Comparison of ENCODE assay signal across 8 cellular contexts in genomic region chr19:29587518-29587986, GRCh38. TPM values are rescaled to one million over a fixed set of nuclear protein-coding genes. Genes with fewer than 3 reads are reported as not detected.
DNase-seq lines count a peak whose midpoint lies in the region; ATAC-seq and TF ChIP-seq lines count a peak whose summit lies in the region.

No MANE protein-coding gene starts in this region.

- H3K4me2 ChIP-seq in SK-N-SH, result no peak overlapping the region

- peak; percentile 50 for DNase-seq in activated CD8-positive, alpha-beta memory T cell treated with anti-CD3 and anti-CD28 coated beads, Interleukin-2, amount 50 U/mL, for 4 hours
- DNase-seq in stimulated activated CD4-positive, alpha-beta T cell treated with anti-CD3 and anti-CD28 coated beads, Interleukin-12 subunit alpha, Interleukin-12 subunit beta, amount 100 ng/mL, for 24 hours (ENCODE audit: low read depth in 2 of 2), result peak; percentile 27 to 43
- DNase-seq in NCI-H2171 treated with DMSO at 0.1 percent for 48 hours (lab: John Stamatoyannopoulos, UW), result no peak
- no peak for DNase-seq in 8988T
- DNase-seq in SK-N-SH, result no peak
- no peak for DNase-seq in iPS-NIHi11 (ENCODE audit: low spot score)

- no peaks in the 10 kb centered on the region for H3K79me2 ChIP-seq in SK-N-SH (ENCODE audit: insufficient read depth)

- ATAC-seq in GM18867 (IDR thresholded peaks at IDR 0.05; ENCODE audit: unreplicated experiment) (peak; percentile 85), HG03196 (IDR thresholded peaks at IDR 0.05; ENCODE audit: unreplicated experiment) (peak; percentile 84)

- H3K4me1 ChIP-seq in SK-N-SH (ENCODE audit: control insufficient read depth in 1 of 2, insufficient read depth in 2 of 2, low read depth in 1 of 2, low read length in 1 of 2), result no peaks in the 10 kb centered on the region

- no peak overlapping the region for H2AFZ ChIP-seq in SK-N-SH (ENCODE audit: low read depth)

- no peak overlapping the region for H3K9ac ChIP-seq in SK-N-SH

- H3F3A ChIP-seq in SK-N-SH (replicated peaks; ENCODE audit: insufficient read depth), result no peaks in the 10 kb centered on the region

- no peak for TF ChIP-seq EP300 in SK-N-SH (IDR thresholded peaks at IDR 0.05; ENCODE audit: borderline replicate concordance in 1 of 2, low read depth in 1 of 2, low read length in 1 of 2)

- POLR2A ChIA-PET in SK-N-SH (lab: Yijun Ruan, JAX), result no interaction called here

- TF ChIP-seq CTCF in SK-N-SH (IDR thresholded peaks at IDR 0.05), result no peak

- no peaks in the 10 kb centered on the region for H3K9me3 ChIP-seq in SK-N-SH

- TF ChIP-seq RAD21 in SK-N-SH (IDR thresholded peaks at IDR 0.05; ENCODE audit: low read length), result no peak

- H3K27ac ChIP-seq in SK-N-SH (ENCODE audit: low read depth in 2 of 2, low read length in 1 of 2), result no peak overlapping the region

- H3K27me3 ChIP-seq in SK-N-SH (ENCODE audit: insufficient read depth), result peaks cover 18% of the 10 kb centered on the region; the same call in 1 of the 2 replicates

- no peaks in the 10 kb centered on the region for H3K36me3 ChIP-seq in SK-N-SH (replicated peaks in 1 of 2; ENCODE audit: control insufficient read depth in 1 of 2, insufficient read depth in 2 of 2, low read length in 1 of 2)

- H3K4me3 ChIP-seq in SK-N-SH (ENCODE audit: low read depth in 2 of 2, low read length in 1 of 2), result no peak overlapping the region

- 0% methylated on average over 2 of the region's 2 CpGs for WGBS in SK-N-SH (ENCODE audit: low lambda C conversion rate)

- CTCF ChIA-PET in SK-N-SH (lab: Yijun Ruan, JAX), result no interaction called here

- H3K9me2 ChIP-seq in SK-N-SH, result no peaks in the 10 kb centered on the region

- H4K20me1 ChIP-seq in SK-N-SH (ENCODE audit: insufficient read depth), result no peaks in the 10 kb centered on the region

TF ChIP-seq in SK-N-SH, 30 proteins besides CTCF, POLR2A, EP300 and RAD21:
- TF ChIP-seq MAX (IDR thresholded peaks at IDR 0.05; ENCODE audit: low read depth) (no peak), CHD2 (IDR thresholded peaks at IDR 0.05; ENCODE audit: low read length, partially characterized antibody) (no peak), MEF2A (IDR thresholded peaks at IDR 0.05; ENCODE audit: borderline replicate concordance, low read depth) (no peak), RCOR1 (IDR thresholded peaks at IDR 0.05; ENCODE audit: low read length) (no peak), SIN3A (IDR thresholded peaks at IDR 0.05; ENCODE audit: borderline replicate concordance, low read depth, low read length) (no peak), NRF1 (IDR thresholded peaks at IDR 0.05; ENCODE audit: low read depth, low read length) (no peak), PBX3 (IDR thresholded peaks at IDR 0.05) (no peak)

RNA-seq across cellular contexts. Expression of gene POP4, which starts 18.5 kb away (rescaled TPM):
- polyA plus RNA-seq in SK-N-SH (2012; rRNA removed), result 67.7 and 75.4 TPM in 2 replicates
- polyA plus RNA-seq in SK-N-SH (2012; cell fraction: cytosol; rRNA removed), result 64.9 and 76.8 TPM in 2 replicates
- polyA plus RNA-seq in SK-N-SH (2012; cell fraction: nucleus; rRNA removed), result 80.4 and 105 TPM in 2 replicates

Comparison
In these comparisons a context has a peak if more than half of its experiments do, and no peak if none do; other contexts are left out.
1. DNase-seq: peak in activated CD8-positive, alpha-beta memory T cell treated with anti-CD3 and anti-CD28 coated beads, Interleukin-2, amount 50 U/mL, for 4 hours (single experiment) and stimulated activated CD4-positive, alpha-beta T cell treated with anti-CD3 and anti-CD28 coated beads, Interleukin-12 subunit alpha, Interleukin-12 subunit beta, amount 100 ng/mL, for 24 hours (2 of 2); none in NCI-H2171 treated with DMSO at 0.1 percent for 48 hours (single experiment), 8988T (single experiment), SK-N-SH (single experiment) and iPS-NIHi11 (single experiment).